In genomic region chr18:62526098-62527025, GRCh38 we compare ENCODE assay signal across 1 cellular context.
TF ChIP-seq lines count a peak whose summit lies in the region.

No MANE protein-coding gene starts in this region.

TF ChIP-seq in A549, 52 proteins besides CTCF, POLR2A, EP300 and RAD21 (continued from another document):
- TF ChIP-seq E2F6 (IDR thresholded peaks at IDR 0.05; ENCODE audit: borderline replicate concordance, low read depth) (0 out of 2 replicates have a peak, but pooled peaks have one; percentile 37), PHF8 (IDR thresholded peaks at IDR 0.05; ENCODE audit: borderline replicate concordance, low read depth) (peak; percentile 57; the same call in 1 of the 2 replicates), HEYL (CRISPR knock-in tag; IDR thresholded peaks at IDR 0.05) (no peak), EHF (CRISPR knock-in tag; IDR thresholded peaks at IDR 0.05) (no peak), MYC (IDR thresholded peaks at IDR 0.05; ENCODE audit: borderline replicate concordance, low read length) (peak; percentile 50; the same call in 1 of the 2 replicates), SREBF2 (IDR thresholded peaks at IDR 0.05) (no peak), JUNB (IDR thresholded peaks at IDR 0.05) (no peak), ATOH8 (CRISPR knock-in tag; IDR thresholded peaks at IDR 0.05; ENCODE audit: low read depth) (no peak), CEBPB (IDR thresholded peaks at IDR 0.05) (no peak), ZFP36 (IDR thresholded peaks at IDR 0.05; ENCODE audit: borderline replicate concordance, partially characterized antibody) (no peak), BHLHE40 (IDR thresholded peaks at IDR 0.05; ENCODE audit: low read depth, low read length) (no peak), CHD2 (IDR thresholded peaks at IDR 0.05; ENCODE audit: low read length, partially characterized antibody) (no peak), REST (IDR thresholded peaks at IDR 0.05) (no peak), TFCP2L1 (CRISPR knock-in tag; IDR thresholded peaks at IDR 0.05) (no peak), HOXA7 (CRISPR knock-in tag; IDR thresholded peaks at IDR 0.05) (no peak), JUN (IDR thresholded peaks at IDR 0.05) (peak; percentile 26 to 76; a peak in 3 of 5 replicates), PBX3 (IDR thresholded peaks at IDR 0.05) (0 out of 2 replicates have a peak, but pooled peaks have one; percentile 47), RCOR1 (IDR thresholded peaks at IDR 0.05; ENCODE audit: low read depth, low read length) (no peak), HOXB13 (CRISPR knock-in tag; IDR thresholded peaks at IDR 0.05; ENCODE audit: low read depth) (no peak), NPAS2 (CRISPR knock-in tag; IDR thresholded peaks at IDR 0.05; ENCODE audit: borderline replicate concordance) (no peak), NFE2L2 (conservative IDR thresholded peaks at IDR 0.05; ENCODE audit: low read length) (no peak), KDM5A (IDR thresholded peaks at IDR 0.05) (no peak), CBX8 (IDR thresholded peaks at IDR 0.05) (no peak)
